In the genomic region with DNA sequence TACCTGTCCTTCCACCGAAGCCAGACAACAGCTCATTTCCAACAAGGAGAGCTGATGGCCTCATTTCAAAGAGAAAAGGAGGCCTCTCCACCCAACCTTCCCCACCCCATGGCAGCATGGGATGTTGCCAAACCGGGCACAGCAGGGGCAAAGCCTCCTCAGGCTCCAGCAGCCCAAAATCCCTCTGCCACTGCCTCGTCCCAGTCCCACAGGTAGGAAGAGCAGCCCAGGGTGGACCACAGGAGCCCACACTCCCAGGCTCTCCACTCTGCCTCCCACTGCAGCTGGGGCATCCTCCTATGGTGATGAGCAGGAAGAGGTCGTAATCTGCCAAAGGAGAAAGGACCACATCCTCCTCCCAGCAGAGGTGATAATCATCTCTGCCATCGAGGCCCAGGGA, we compare ENCODE assay signal across 24 cellular contexts. TPM values are rescaled to one million over a fixed set of nuclear protein-coding genes. Genes with fewer than 3 reads are reported as not detected.
DNase-seq lines count a peak whose midpoint lies in the region; ATAC-seq, FAIRE-seq and TF ChIP-seq lines count a peak whose summit lies in the region.
"Had no signal": no experiment of that assay in that cellular context is flagged by ENCODE, and none has a peak within 500 bp of the region (broad histone marks: within the 10 kb centered on the region; RNA-seq: fewer than 3 reads in every experiment).

No MANE protein-coding gene starts in this region.

- H2AFZ ChIP-seq in H9 (ENCODE audit: low read length) (no peak overlapping the region), H1 (ENCODE audit: low read length) (no peak overlapping the region)

- TF ChIP-seq CTCF in H9 (conservative IDR thresholded peaks at IDR 0.05) (no peak), H1 (IDR thresholded peaks at IDR 0.05; ENCODE audit: control extremely low read depth in 1 of 3, insufficient read depth in 1 of 3, low read depth in 1 of 3, low read length in 3 of 3) (no peak)

- H3K27ac ChIP-seq in H9 (ENCODE audit: insufficient read length, low read depth, low read length) (no peak overlapping the region), H1 (ENCODE audit: low read depth, low read length) (no peak overlapping the region)
- H3K27ac ChIP-seq: HL-60, Peyer's patch had no signal

- no peak overlapping the region for H3T11ph ChIP-seq in H9 (ENCODE audit: low read length)

- H2BK5ac ChIP-seq in H9 (ENCODE audit: insufficient read length, low read length) (no peak overlapping the region), H1 (ENCODE audit: low read depth, low read length) (no peak overlapping the region)

- H4K5ac ChIP-seq in H9 (ENCODE audit: insufficient read length, low read depth, low read length) (no peak overlapping the region), H1 (ENCODE audit: insufficient read length, low read depth, low read length) (no peak overlapping the region)

- H4K8ac ChIP-seq in H9 (replicated peaks; ENCODE audit: insufficient read length, low read depth, low read length) (no peak overlapping the region), H1 (ENCODE audit: extremely low read depth, insufficient read depth, low read length) (peak overlapping the region; percentile 18; the same call in 1 of the 2 replicates)

- H3K4me1 Mint-ChIP-seq in H9, result peaks cover 0 to 5% of the 10 kb centered on the region in 2 experiments; a peak in 1 of 4 replicates

- H3K4me2 ChIP-seq in H9 (ENCODE audit: insufficient read depth, insufficient read length, low read length) (no peak overlapping the region), H1 (ENCODE audit: insufficient read depth in 1 of 2, low read depth in 2 of 2, low read length in 2 of 2) (no peak overlapping the region)

- ATAC-seq in sciatic nerve (no peak), HG03139 (IDR thresholded peaks at IDR 0.05; ENCODE audit: unreplicated experiment) (no peak)

- H2AK5ac ChIP-seq in H9 (ENCODE audit: insufficient read length, low read length) (no peak overlapping the region), H1 (ENCODE audit: low read depth, low read length) (no peak overlapping the region)

- H3K18ac ChIP-seq in H9 (ENCODE audit: insufficient read length, low read depth, low read length) (no peak overlapping the region), H1 (ENCODE audit: extremely low read depth, low read length) (no peak overlapping the region)

- H3K23me2 ChIP-seq in H9 (ENCODE audit: insufficient read length, low read depth, low read length, poor library complexity, severe bottlenecking) (no peaks in the 10 kb centered on the region), H1 (ENCODE audit: low read depth, low read length) (no peaks in the 10 kb centered on the region)

- no CpG with 5 or more reads among the region's 5 CpGs for WGBS in H9 (ENCODE audit: extremely low coverage, insufficient read length, low lambda C conversion rate)
- 83% methylated on average over 5 of the region's 5 CpGs; no CpG with 5 or more reads in 1 of the 2 experiments for WGBS in H1 (ENCODE audit: extremely low coverage in 1 of 2, insufficient coverage in 1 of 2, insufficient read length in 1 of 2, insufficient replicate concordance in 2 of 2, low coverage in 1 of 2, low lambda C conversion rate in 2 of 2, missing lambda C conversion rate in 1 of 2), 2 experiments

- no peaks in the 10 kb centered on the region for H3K27me3 ChIP-seq in H9 (ENCODE audit: insufficient read depth, low read length)
- no peaks in the 10 kb centered on the region for H3K27me3 ChIP-seq in H1 (replicated peaks in 1 of 4; ENCODE audit: control insufficient read depth in 3 of 4, extremely low read depth in 1 of 4, insufficient read depth in 3 of 4, low read length in 3 of 4)
- H3K27me3 ChIP-seq: MG63, Peyer's patch had no signal

- H3K4ac ChIP-seq in H9 (ENCODE audit: low read depth, low read length) (no peak overlapping the region), H1 (replicated peaks; ENCODE audit: insufficient read length, low read depth, low read length) (no peak overlapping the region)

- no peak overlapping the region for H3K4me3 ChIP-seq in Jurkat, Clone E6-1 (ENCODE audit: low read length)
- H3K4me3 ChIP-seq in H1 (ENCODE audit: extremely low read depth in 1 of 4, insufficient read depth in 2 of 4, low read depth in 3 of 4, low read length in 4 of 4), result no peak overlapping the region
- H3K4me3 ChIP-seq: MG63, Peyer's patch had no signal

- no peak for TF ChIP-seq RAD21 in H1 (IDR thresholded peaks at IDR 0.05 in 1 of 2, conservative IDR thresholded peaks at IDR 0.05 in 1 of 2; ENCODE audit: low read depth in 2 of 2, low read length in 2 of 2)

- H2BK120ac ChIP-seq in H9 (ENCODE audit: low read depth, low read length, poor library complexity, severe bottlenecking) (no peak overlapping the region), H1 (replicated peaks; ENCODE audit: low read depth, low read length) (no peak overlapping the region)

- H3K36me3 ChIP-seq in H1 (ENCODE audit: control insufficient read depth in 2 of 4, insufficient read depth in 4 of 4, low read length in 3 of 4), result no peaks in the 10 kb centered on the region
- H3K36me3 ChIP-seq: MG63 had no signal

- CTCF ChIA-PET in H1 (lab: Charles Lee; ENCODE audit: partially characterized antibody), result no interaction called here

- H2BK12ac ChIP-seq in H9 (ENCODE audit: insufficient read length, low read depth, low read length) (no peak overlapping the region), H1 (ENCODE audit: low read depth, low read length) (no peak overlapping the region)

- no peaks in the 10 kb centered on the region for H3K79me2 ChIP-seq in H9 (ENCODE audit: insufficient read depth, low read length)
- H3K79me2 ChIP-seq in H1 (ENCODE audit: control insufficient read depth in 1 of 2, insufficient read depth in 2 of 2, low read length in 2 of 2), result no peaks in the 10 kb centered on the region

- no peak overlapping the region for H4K91ac ChIP-seq in H9 (ENCODE audit: insufficient read length, low read depth, low read length)
- H4K91ac ChIP-seq in H1 (replicated peaks; ENCODE audit: insufficient read length, low read length), result no peak overlapping the region

- peak overlapping the region in 1 of 3 experiments; percentile 53; a peak in 1 of 7 replicates for H3K27ac Mint-ChIP-seq in H9

- H3K56ac ChIP-seq in H9 (ENCODE audit: insufficient read length, low read depth, low read length) (no peak overlapping the region), H1 (replicated peaks; ENCODE audit: insufficient read length, low read depth, low read length) (no peak overlapping the region)

- intact Hi-C loops in sciatic nerve (cut with DNase I), result no loop called here

- H3K14ac ChIP-seq in H9 (ENCODE audit: insufficient read depth, low read length), result no peak overlapping the region
- no peak overlapping the region for H3K14ac ChIP-seq in H1 (ENCODE audit: insufficient read length)

- no peak overlapping the region for H2BK15ac ChIP-seq in H9 (ENCODE audit: low read depth, low read length)
- H2BK15ac ChIP-seq in H1 (ENCODE audit: low read length), result no peak overlapping the region

- H3K4me1 ChIP-seq in H9 (ENCODE audit: insufficient read depth, low read length), result no peaks in the 10 kb centered on the region
- no peaks in the 10 kb centered on the region; a peak in 1 of 7 replicates for H3K4me1 ChIP-seq in H1 (replicated peaks in 1 of 4; ENCODE audit: control insufficient read depth in 3 of 4, insufficient read depth in 4 of 4, low read length in 3 of 4)
- H3K4me1 ChIP-seq: Peyer's patch had no signal

- H3K36me3 Mint-ChIP-seq in H9 (ENCODE audit: insufficient read depth in 1 of 3, low read depth in 3 of 3), result peaks cover 0 to 4% (median 2%) of the 10 kb centered on the region in 3 experiments; a peak in 3 of 7 replicates

- no peak for TF ChIP-seq POLR2A in H1 (IDR thresholded peaks at IDR 0.05; ENCODE audit: control extremely low read depth in 1 of 2, low read depth in 2 of 2, low read length in 2 of 2)

- FAIRE-seq in H1 (lab: Jason Lieb, UNC), result no peak
- FAIRE-seq: GM12891, GM18507, H54 had no signal

- H2BK20ac ChIP-seq in H9 (ENCODE audit: low read depth, low read length, poor library complexity, severe bottlenecking) (no peak overlapping the region), H1 (ENCODE audit: low read length) (no peak overlapping the region)

- DNase-seq in H9 (peak; percentile 14), H1 (ENCODE audit: low read depth in 1 of 2, low spot score in 2 of 2) (no peak), sciatic nerve (ENCODE audit: low spot score) (peak; percentile 17), epidermal melanocyte (ENCODE audit: insufficient read length, low spot score) (no peak)
- DNase-seq in Jurkat, Clone E6-1 (ENCODE audit: low read depth, low spot score), result peak; percentile 49
- DNase-seq in effector CD8-positive, alpha-beta T cell (lab: John Stamatoyannopoulos, UW), result no peak
- DNase-seq: ACHN; C1 segment of cervical spinal cord; CD8-positive, alpha-beta memory T cell; DMS53; IMR-90; Karpas-422; MG63; NCI-H1092; NCI-H1436 treated with DMSO at 0.1 percent for 48 hours; NCI-H2029; NCI-H2171; NCI-H526 had no signal

- H3K9me3 ChIP-seq in H9 (ENCODE audit: control insufficient read depth, low read depth, low read length) (no peaks in the 10 kb centered on the region), H1 (ENCODE audit: insufficient read depth in 2 of 2, low read depth in 1 of 2, low read length in 1 of 2) (no peaks in the 10 kb centered on the region)
- H3K9me3 ChIP-seq: MG63, Peyer's patch had no signal

- H3K9ac ChIP-seq in H9 (ENCODE audit: extremely low read depth, insufficient read length, low read length), result no peak overlapping the region
- H3K9ac ChIP-seq in H1 (replicated peaks in 1 of 4; ENCODE audit: extremely low read depth in 1 of 4, low read depth in 3 of 4, low read length in 3 of 4), result no peak overlapping the region

- POLR2A ChIA-PET in H1 (lab: Charles Lee; ENCODE audit: partially characterized antibody), result no interaction called here

- no peak overlapping the region for H3K4me3 Mint-ChIP-seq in H9

- no peak for TF ChIP-seq EP300 in H1 (IDR thresholded peaks at IDR 0.05; ENCODE audit: borderline replicate concordance in 1 of 2, low read depth in 2 of 2, low read length in 2 of 2)

- no peaks in the 10 kb centered on the region; the same call in 1 of the 2 replicates for H3K27me3 Mint-ChIP-seq in H9 (ENCODE audit: low read depth)
- H3K27me3 Mint-ChIP-seq: CD8-positive, alpha-beta memory T cell had no signal

- H3K79me1 ChIP-seq in H9 (ENCODE audit: insufficient read depth, low read depth, low read length, poor library complexity, severe bottlenecking) (no peaks in the 10 kb centered on the region), H1 (ENCODE audit: low read depth, low read length) (no peaks in the 10 kb centered on the region)

- no peaks in the 10 kb centered on the region for H3K9me3 Mint-ChIP-seq in H9
- H3K9me3 Mint-ChIP-seq: CD8-positive, alpha-beta memory T cell had no signal

- no peaks in the 10 kb centered on the region for H4K20me1 ChIP-seq in H9 (ENCODE audit: control insufficient read depth, insufficient read depth, insufficient read length)
- H4K20me1 ChIP-seq in H1 (replicated peaks in 1 of 2; ENCODE audit: control insufficient read depth in 1 of 2, insufficient read depth in 2 of 2, low read length in 2 of 2), result peaks cover 0 to 8% of the 10 kb centered on the region in 2 experiments

- H3K23ac ChIP-seq in H9 (ENCODE audit: insufficient read length, low read depth, low read length) (no peak overlapping the region), H1 (ENCODE audit: insufficient read length) (no peak overlapping the region)

RNA-seq across cellular contexts. Expression of a gene that starts 50.9 kb away (rescaled TPM):
- total RNA-seq in H9 (2021) (52.2 and 52.8 TPM in 2 replicates), sciatic nerve (62.8 TPM)
- polyA plus RNA-seq in Jurkat, Clone E6-1 (2012; ENCODE audit: insufficient read depth, insufficient read length), result 34.7 TPM
- 84.1 and 86.4 TPM in 2 replicates for total RNA-seq in H1 (2021; fragmentation: NEBNext Ultra II Directional; extraction: Animal tissue kit (Norgen Biotek cat#: 25700))
- 178 and 195 TPM in 2 replicates for polyA plus RNA-seq in H1 (2011; rRNA removed)
- 144 TPM for polyA plus RNA-seq in H1 (2011; cell fraction: cytosol; rRNA removed)
- 128 TPM for polyA plus RNA-seq in H1 (2011; cell fraction: nucleus; rRNA removed)
- polyA plus RNA-seq in H1 (2012, experiment 1 of 2), result 82.7 to 110 TPM (median 107 TPM) in 4 replicates
- 153 TPM for polyA plus RNA-seq in H1 (2012, experiment 2 of 2)
- polyA plus RNA-seq in H1 (2013, experiment 1 of 2), result 63.2 TPM
- polyA plus RNA-seq in H1 (2013, experiment 2 of 2), result 57.0 TPM
- 84.8 and 107 TPM in 2 replicates for polyA minus RNA-seq in H1 (2011; rRNA and poly(A)+ RNA removed)
- 51.7 TPM for polyA minus RNA-seq in H1 (2011; cell fraction: cytosol; rRNA and poly(A)+ RNA removed)
- 37.1 TPM for polyA minus RNA-seq in H1 (2011; cell fraction: nucleus; rRNA and poly(A)+ RNA removed)

Comparison
In these comparisons a context has a peak if more than half of its experiments do, and no peak if none do; other contexts are left out.
1. DNase-seq: peak in H9 (single experiment), Jurkat, Clone E6-1 (single experiment) and sciatic nerve (single experiment); none in H1 (0 of 2), effector CD8-positive, alpha-beta T cell (single experiment) and epidermal melanocyte (single experiment).